Comparison of ENCODE assay signal across 1 cellular context in the genomic region with DNA sequence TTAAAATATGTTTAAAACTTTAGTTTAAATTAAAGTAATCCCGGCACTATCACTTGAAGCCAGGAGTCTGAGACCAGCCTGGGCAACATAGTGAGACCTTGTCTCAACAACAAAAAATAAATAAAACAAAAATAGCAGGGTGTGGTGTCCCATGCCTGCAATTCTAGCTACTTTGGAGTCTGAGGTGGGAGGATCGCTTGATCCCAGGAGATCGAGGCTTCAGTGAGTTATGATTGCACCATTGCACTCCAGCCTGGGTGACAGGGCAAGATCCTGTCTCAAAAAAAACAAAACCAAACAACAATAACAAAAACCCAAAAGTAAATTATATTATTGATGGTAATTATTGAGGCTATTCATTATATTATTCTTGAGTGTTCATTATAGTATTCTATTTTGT.
TF ChIP-seq lines count a peak whose summit lies in the region.

No MANE protein-coding gene starts in this region.

TF ChIP-seq in HCT116, 20 proteins besides CTCF, POLR2A, EP300 and RAD21 (continued from another document):
- no peak for TF ChIP-seq REST (IDR thresholded peaks at IDR 0.05; ENCODE audit: low read depth)
- TF ChIP-seq ZNF274 (IDR thresholded peaks at IDR 0.05; ENCODE audit: low read depth, low read length) = no peak
- TF ChIP-seq EZH2 (IDR thresholded peaks at IDR 0.05) = no peak
- no peak for TF ChIP-seq ATF3 (IDR thresholded peaks at IDR 0.05)
- no peak for TF ChIP-seq ZBTB33 (IDR thresholded peaks at IDR 0.05; ENCODE audit: extremely low read depth, insufficient replicate concordance, low read length)
- no peak for TF ChIP-seq ELF1 (IDR thresholded peaks at IDR 0.05; ENCODE audit: borderline replicate concordance, low read depth)
- no peak for TF ChIP-seq SIN3A (IDR thresholded peaks at IDR 0.05; ENCODE audit: low read depth)
TF ChIP-seq in HCT116: peak in this region for 0.
